ENCODE assay signal across 13 cellular contexts in genomic region chrX:103398321-103398937, GRCh38. TPM values are rescaled to one million over a fixed set of nuclear protein-coding genes. Genes with fewer than 3 reads are reported as not detected.
A peak's percentile ranks its signal among the peaks of the same experiment; 100 is the strongest.
DNase-seq lines count a peak whose midpoint lies in the region; ATAC-seq and TF ChIP-seq lines count a peak whose summit lies in the region.
"Had no signal": no experiment of that assay in that cellular context is flagged by ENCODE, and none has a peak within 500 bp of the region (broad histone marks: within the 10 kb centered on the region; RNA-seq: fewer than 3 reads in every experiment).

No MANE protein-coding gene starts in this region.

- no peaks in the 10 kb centered on the region for H3K36me3 ChIP-seq in adrenal gland (replicated peaks in 1 of 2)

- TF ChIP-seq CTCF in adrenal gland (IDR thresholded peaks at IDR 0.05) = no peak

- ATAC-seq in HG02938 (IDR thresholded peaks at IDR 0.05; ENCODE audit: unreplicated experiment) = no peak
- ATAC-seq: stimulated activated memory B cell treated with anti-CD40 and anti-IgM and Interleukin-4, amounts not matched to agents 10 μg/mL and 1 μg/mL and 100 μg/mL, for 72 hours had no signal

- WGBS in adrenal gland, 4 donors = 26 to 51% (median 38%) methylated on average over 2 of the region's 2 CpGs

- intact Hi-C loops in adrenal gland (cut with DNase I) = no loop called here

- no peak for TF ChIP-seq POLR2A in adrenal gland (IDR thresholded peaks at IDR 0.05)

- no peaks in the 10 kb centered on the region for H3K9me3 ChIP-seq in adrenal gland (replicated peaks in 1 of 3)

- no peaks in the 10 kb centered on the region for H3K4me1 ChIP-seq in adrenal gland (replicated peaks in 1 of 2)

- H3K27me3 ChIP-seq in adrenal gland = peaks cover 12% of the 10 kb centered on the region

- peak overlapping the region in 1 of 5 donors; percentile 29 for H3K27ac ChIP-seq in adrenal gland

- no peak overlapping the region for H3K4me3 ChIP-seq in adrenal gland

- peak; percentile 2 to 11 for DNase-seq in AML-193 (lab: John Stamatoyannopoulos, UW)
- DNase-seq in HT-29 (ENCODE audit: low spot score) = peak; percentile 16
- DNase-seq in adrenal gland = peak in 5 of 7 donors; percentile 11 to 30 (median 25)
- peak; percentile 79 for DNase-seq in kidney tubule cell (ENCODE audit: low spot score)
- no peak for DNase-seq in HuH-7 (ENCODE audit: low spot score)
- DNase-seq in activated gamma-delta T cell treated with Interleukin-2 at 50 U/mL for 16 hours = no peak
- DNase-seq in NCI-H2227 treated with DMSO at 0.1 percent for 48 hours (lab: John Stamatoyannopoulos, UW) = no peak
- DNase-seq: GDM1, left cardiac atrium, NCI-H1694 treated with DMSO at 0.1 percent for 48 hours, right cardiac atrium had no signal

RNA-seq across cellular contexts. Expression of gene BEX3, which starts 22.1 kb away (rescaled TPM):
- total RNA-seq in HT-29 (2014; rRNA removed; shearing (Covaris generic)) = not detected in 2 replicates
- 100 to 1,000 TPM; 259 to 533 (median 360) TPM for total RNA-seq in adrenal gland
- polyA plus RNA-seq in adrenal gland = 100 to 1,000 TPM; 171 to 431 (median 188) TPM

RNA-seq across cellular contexts. Expression of gene TCEAL9, which starts 42.1 kb away (rescaled TPM):
- 10.3 and 11.8 TPM in 2 replicates for total RNA-seq in HT-29 (2014; rRNA removed; shearing (Covaris generic))
- 100 to 1,000 TPM in 4 of 8 donors, 10 to 100 TPM in 4; 91.8 to 256 (median 123) TPM for total RNA-seq in adrenal gland
- polyA plus RNA-seq in adrenal gland = 100 to 1,000 TPM; 143 to 388 (median 235) TPM

Comparison
In these comparisons a context has a peak if more than half of its experiments do, and no peak if none do; other contexts are left out.
1. DNase-seq: peak in AML-193 (2 of 2), HT-29 (single experiment), adrenal gland (5 of 7) and kidney tubule cell (single experiment); none in HuH-7 (single experiment), activated gamma-delta T cell treated with Interleukin-2 at 50 U/mL for 16 hours (single experiment) and NCI-H2227 treated with DMSO at 0.1 percent for 48 hours (single experiment).
2. RNA of gene BEX3, which starts 22.1 kb away (total RNA-seq): 259 to 533 TPM in adrenal gland; not detected in HT-29; every median in the first group is over 100 times any median in the second.